ENCODE assay signal across 11 cellular contexts in the genomic region with DNA sequence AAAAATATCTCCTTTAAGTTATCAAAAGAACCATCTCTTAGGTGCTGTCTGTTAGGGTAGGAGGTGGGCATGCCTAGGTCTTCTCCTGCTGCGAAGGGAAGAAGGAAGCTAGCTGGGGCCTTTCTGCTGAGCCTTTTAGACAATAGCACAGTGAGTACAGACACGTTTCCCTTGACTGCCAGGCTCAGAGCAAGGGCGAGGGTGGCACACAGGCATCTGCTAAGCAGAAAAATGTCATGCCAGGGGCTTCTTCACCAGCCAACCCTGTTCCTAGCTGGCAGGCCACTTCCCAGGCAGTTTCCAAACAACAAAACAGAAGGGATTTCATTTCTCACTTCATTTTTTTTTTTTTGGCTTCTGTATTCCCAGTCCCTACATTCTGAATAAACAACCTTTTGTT.
DNase-seq lines count a peak whose midpoint lies in the region; ATAC-seq, FAIRE-seq and TF ChIP-seq lines count a peak whose summit lies in the region.
"Had no signal": no experiment of that assay in that cellular context is flagged by ENCODE, and none has a peak within 500 bp of the region (broad histone marks: within the 10 kb centered on the region; RNA-seq: fewer than 3 reads in every experiment).

No MANE protein-coding gene starts in this region.

- 0% methylated on average over 1 of the region's 3 CpGs for WGBS in HepG2 (ENCODE audit: low lambda C conversion rate)
- WGBS in small intestine, 3 donors, result 12 to 38% (median 30%) methylated on average over 3 of the region's 3 CpGs

- peak; percentile 76 for DNase-seq in DMS153 treated with DMSO at 0.1 percent for 48 hours (lab: John Stamatoyannopoulos, UW; ENCODE audit: unreplicated experiment)
- no peak for DNase-seq in ascending aorta (ENCODE audit: low spot score in 2 of 2)
- DNase-seq in HepG2 (ENCODE audit: low spot score), result no peak
- DNase-seq in small intestine, result peak; percentile 47
- no peak for DNase-seq in HUDEP-2 (lab: John Stamatoyannopoulos, UW; ENCODE audit: unreplicated experiment in 76 of 76)
- DNase-seq: activated T-cell treated with anti-CD3 and anti-CD28 coated beads, Interleukin-2, amount 50 U/mL, for 24 hours had no signal

- peak overlapping the region; percentile 63 for H2AFZ ChIP-seq in HepG2 (ENCODE audit: low read length)

- CTCF ChIA-PET in HepG2 (lab: Yijun Ruan, JAX; ENCODE audit: low intra/inter-chr PET ratio, low total read pairs), result interaction anchor here (2.0 kb wide), 1 partner anchor 758 kb away, joined by 6 read pairs; no protein-coding TSS in a partner anchor

- in situ Hi-C loops in HepG2 (cut with HindIII; ENCODE audit: extremely low pct_ligation_motif_present, low pct_unique_long_range_greater_than_20kb), result no loop called here

- POLR2A ChIA-PET in HepG2 (lab: Yijun Ruan, JAX), result no interaction called here

- no peaks in the 10 kb centered on the region for H3K79me2 ChIP-seq in HepG2 (ENCODE audit: insufficient read depth, low read length)

- no TSS peak for BruUV-seq in HepG2 (replicated peaks; lab: Mats Ljungman, UMichigan)

- TF ChIP-seq RAD21 in HepG2 (CRISPR knock-in tag; IDR thresholded peaks at IDR 0.05), result no peak

- intact Hi-C loops in ascending aorta (cut with DNase I), result no loop called here
- intact Hi-C loops in HepG2 (cut with micrococcal nuclease; ENCODE audit: unreplicated experiment), result no loop called here

- peak overlapping the region; percentile 62 for H3K4me2 ChIP-seq in HepG2 (ENCODE audit: low read depth, low read length)

- ATAC-seq in HepG2 (peak; percentile 4; the same call in 1 of the 3 replicates), HG02798 (IDR thresholded peaks at IDR 0.05; ENCODE audit: poor library complexity, unreplicated experiment) (no peak), GM21786 (IDR thresholded peaks at IDR 0.05; ENCODE audit: unreplicated experiment) (no peak), GM21390 (IDR thresholded peaks at IDR 0.05; ENCODE audit: unreplicated experiment) (no peak)
- ATAC-seq: HCT116 had no signal

- FAIRE-seq in HepG2 (lab: Jason Lieb, UNC), result no peak
- FAIRE-seq in small intestine (lab: Jason Lieb, UNC), result no peak
- FAIRE-seq: RCC 7860 had no signal

- H3K27me3 ChIP-seq in ascending aorta, result no peaks in the 10 kb centered on the region
- peaks cover 0 to 24% of the 10 kb centered on the region in 2 experiments; a peak in 2 of 5 replicates for H3K27me3 ChIP-seq in HepG2 (ENCODE audit: control insufficient read depth in 1 of 2, insufficient read depth in 2 of 2, low read length in 2 of 2)
- no peaks in the 10 kb centered on the region for H3K27me3 ChIP-seq in small intestine (ENCODE audit: control insufficient read depth in 2 of 2, insufficient read depth in 2 of 2, low read length in 2 of 2)

- H3K4me3 ChIP-seq in ascending aorta (peak overlapping the region; percentile 37 to 52), HepG2 (replicated peaks in 1 of 3; ENCODE audit: insufficient read depth in 1 of 3, low read depth in 2 of 3, low read length in 3 of 3) (peak overlapping the region in 2 of 3 experiments; percentile 19 to 25; a peak in 2 of 6 replicates), small intestine (ENCODE audit: low read depth in 1 of 2, low read length in 2 of 2) (no peak overlapping the region)

- no peak overlapping the region for H3K9ac ChIP-seq in HepG2 (ENCODE audit: insufficient read depth, low read depth, low read length)

- H3K27ac ChIP-seq in ascending aorta (peak overlapping the region; percentile 78 to 82), HepG2 (ENCODE audit: extremely low read length, insufficient read depth, low read length) (no peak overlapping the region), small intestine (ENCODE audit: low read depth in 1 of 2, low read length in 1 of 2) (peak overlapping the region; percentile 86 to 92)

- H4K20me1 ChIP-seq in HepG2 (ENCODE audit: insufficient read depth, low read length), result no peaks in the 10 kb centered on the region

- TF ChIP-seq EP300 in HepG2 (IDR thresholded peaks at IDR 0.05; ENCODE audit: low read depth in 2 of 2, low read length in 2 of 2) (no peak), HepG2 (CRISPR knock-in tag; IDR thresholded peaks at IDR 0.05; ENCODE audit: borderline replicate concordance) (no peak)

- H3K9me3 ChIP-seq in ascending aorta, result no peaks in the 10 kb centered on the region
- H3K9me3 ChIP-seq in HepG2 (ENCODE audit: low read length), result no peaks in the 10 kb centered on the region
- H3K9me3 ChIP-seq in small intestine (ENCODE audit: control insufficient read depth, low read depth), result no peaks in the 10 kb centered on the region

- H3K4me1 ChIP-seq in ascending aorta (peaks cover 0 to 22% of the 10 kb centered on the region in 2 donors), HepG2 (ENCODE audit: insufficient read depth, low read length) (peaks cover 33% of the 10 kb centered on the region), small intestine (ENCODE audit: control insufficient read depth in 2 of 2, insufficient read depth in 1 of 2, low read depth in 1 of 2, low read length in 1 of 2) (peaks cover 6 to 15% of the 10 kb centered on the region in 2 donors)

- TF ChIP-seq CTCF in ascending aorta (IDR thresholded peaks at IDR 0.05), result no peak
- TF ChIP-seq CTCF in HepG2 (CRISPR knock-in tag; IDR thresholded peaks at IDR 0.05), result no peak

- H3K36me3 ChIP-seq in ascending aorta (no peaks in the 10 kb centered on the region), HepG2 (replicated peaks in 1 of 2; ENCODE audit: control insufficient read depth in 1 of 2, insufficient read depth in 2 of 2, low read length in 2 of 2) (no peaks in the 10 kb centered on the region), small intestine (ENCODE audit: control insufficient read depth in 2 of 2, insufficient read depth in 2 of 2, low read length in 2 of 2) (no peaks in the 10 kb centered on the region)

- no peak for TF ChIP-seq POLR2A in HepG2 (IDR thresholded peaks at IDR 0.05; ENCODE audit: insufficient read depth in 1 of 2, low read depth in 2 of 2, low read length in 2 of 2)

TF ChIP-seq in HepG2, 621 proteins besides CTCF, POLR2A, EP300 and RAD21:
- TF ChIP-seq REPIN1 (CRISPR knock-in tag; IDR thresholded peaks at IDR 0.05; ENCODE audit: borderline replicate concordance, low read depth) (no peak), ZNF562 (CRISPR knock-in tag; IDR thresholded peaks at IDR 0.05; ENCODE audit: borderline replicate concordance) (no peak), SNRNP70 (IDR thresholded peaks at IDR 0.05; ENCODE audit: low read depth, low read length) (no peak), ZNF430 (CRISPR knock-in tag; IDR thresholded peaks at IDR 0.05) (peak; percentile 21; the same call in 1 of the 2 replicates), KAT8 (CRISPR knock-in tag; IDR thresholded peaks at IDR 0.05) (no peak), ZNF432 (CRISPR knock-in tag; IDR thresholded peaks at IDR 0.05; ENCODE audit: borderline replicate concordance) (no peak)
- TF ChIP-seq, protein P1, sequence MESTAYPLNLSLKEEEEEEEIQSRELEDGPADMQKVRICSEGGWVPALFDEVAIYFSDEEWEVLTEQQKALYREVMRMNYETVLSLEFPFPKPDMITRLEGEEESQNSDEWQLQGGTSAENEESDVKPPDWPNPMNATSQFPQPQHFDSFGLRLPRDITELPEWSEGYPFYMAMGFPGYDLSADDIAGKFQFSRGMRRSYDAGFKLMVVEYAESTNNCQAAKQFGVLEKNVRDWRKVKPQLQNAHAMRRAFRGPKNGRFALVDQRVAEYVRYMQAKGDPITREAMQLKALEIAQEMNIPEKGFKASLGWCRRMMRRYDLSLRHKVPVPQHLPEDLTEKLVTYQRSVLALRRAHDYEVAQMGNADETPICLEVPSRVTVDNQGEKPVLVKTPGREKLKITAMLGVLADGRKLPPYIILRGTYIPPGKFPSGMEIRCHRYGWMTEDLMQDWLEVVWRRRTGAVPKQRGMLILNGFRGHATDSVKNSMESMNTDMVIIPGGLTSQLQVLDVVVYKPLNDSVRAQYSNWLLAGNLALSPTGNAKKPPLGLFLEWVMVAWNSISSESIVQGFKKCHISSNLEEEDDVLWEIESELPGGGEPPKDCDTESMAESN (CRISPR knock-in tag; conservative IDR thresholded peaks at IDR 0.05), result no peak

Comparison
In these comparisons a context has a peak if more than half of its experiments do, and no peak if none do; other contexts are left out.
1. DNase-seq: peak in DMS153 treated with DMSO at 0.1 percent for 48 hours (single experiment) and small intestine (single experiment); none in ascending aorta (0 of 2), HepG2 (single experiment) and HUDEP-2 (0 of 76).
2. H3K4me3 ChIP-seq: peak in ascending aorta (2 of 2) and HepG2 (2 of 3); none in small intestine (0 of 2).